Comparison of ENCODE assay signal across 28 cellular contexts in genomic region chr11:126747315-126747714, GRCh38.
"Had no signal": no experiment of that assay in that cellular context is flagged by ENCODE, and none has a peak within 500 bp of the region (broad histone marks: within the 10 kb centered on the region; RNA-seq: fewer than 3 reads in every experiment).

No MANE protein-coding gene starts in this region.

- H3K4me3 ChIP-seq: coronary artery, esophagus muscularis mucosa, gastroesophageal sphincter, heart left ventricle, hepatocyte, left lung, neural progenitor cell, right atrium auricular region, smooth muscle cell, stomach, thyroid gland, vagina had no signal

- H3K27ac ChIP-seq: coronary artery, esophagus muscularis mucosa, foreskin keratinocyte, gastroesophageal sphincter, heart left ventricle, hepatocyte, neural progenitor cell, parathyroid adenoma, right atrium auricular region, stomach, thyroid gland, vagina had no signal

- H3K27ac Mint-ChIP-seq: naive thymus-derived CD4-positive, alpha-beta T cell; neural progenitor cell; progenitor cell of endocrine pancreas; stimulated activated effector memory CD8-positive, alpha-beta T cell treated with anti-CD3 and anti-CD28 coated beads, Interleukin-12 subunit alpha, Interleukin-12 subunit beta, amount 100 ng/mL, for 72 hours had no signal

- ATAC-seq: foreskin keratinocyte; gastroesophageal sphincter; heart left ventricle; left cardiac atrium; left lung; naive thymus-derived CD4-positive, alpha-beta T cell; sciatic nerve had no signal

- H3K36me3 ChIP-seq: esophagus muscularis mucosa, gastroesophageal sphincter, heart left ventricle, left lung, neural progenitor cell, right atrium auricular region, stomach, thyroid gland, vagina had no signal

- H3K4me2 ChIP-seq: hepatocyte, neural progenitor cell, smooth muscle cell had no signal

- H3K9me3 Mint-ChIP-seq: neural progenitor cell had no signal

- H3K4me1 ChIP-seq: esophagus muscularis mucosa, foreskin keratinocyte, gastroesophageal sphincter, heart left ventricle, left lung, neural progenitor cell, parathyroid adenoma, right atrium auricular region, stomach, thyroid gland, vagina had no signal

- DNase-seq: dermis blood vessel endothelial cell; effector memory CD4-positive, alpha-beta T cell; foreskin keratinocyte; heart left ventricle; left cardiac atrium; left lung; mammary epithelial cell; mesendoderm; midbrain; naive thymus-derived CD4-positive, alpha-beta T cell; stimulated activated CD4-positive, alpha-beta T cell treated with anti-CD3 and anti-CD28 coated beads, Interleukin-2, amount 100 ng/mL, for 24 hours; stimulated activated CD4-positive, alpha-beta T cell treated with anti-CD3 and anti-CD28 coated beads, Interleukin-4, amount 100 ng/mL, for 24 hours; stimulated activated naive CD4-positive, alpha-beta T cell treated with Interleukin-2 at 50 U/mL for 16 hours; thyroid gland; trophoblast cell had no signal

- H3K4me3 Mint-ChIP-seq: naive thymus-derived CD4-positive, alpha-beta T cell; neural progenitor cell; stimulated activated effector memory CD8-positive, alpha-beta T cell treated with anti-CD3 and anti-CD28 coated beads, Interleukin-12 subunit alpha, Interleukin-12 subunit beta, amount 100 ng/mL, for 72 hours had no signal

- H3K27me3 ChIP-seq: esophagus muscularis mucosa, foreskin keratinocyte, left lung, neural progenitor cell, right atrium auricular region, thyroid gland, vagina had no signal

- H3K79me2 ChIP-seq: hepatocyte, parathyroid adenoma had no signal

- H3K9ac ChIP-seq: neural progenitor cell, parathyroid adenoma had no signal

- H2AFZ ChIP-seq: hepatocyte, neural progenitor cell, parathyroid adenoma had no signal

- H3K36me3 Mint-ChIP-seq: neural progenitor cell; stimulated activated effector memory CD8-positive, alpha-beta T cell treated with anti-CD3 and anti-CD28 coated beads, Interleukin-12 subunit alpha, Interleukin-12 subunit beta, amount 100 ng/mL, for 72 hours had no signal

- H3K9me3 ChIP-seq: left lung, thyroid gland, vagina had no signal
